1 cellular context compared by ENCODE assay signal in genomic region chr20:53940883-53941546, GRCh38.
A peak's percentile ranks its signal among the peaks of the same experiment; 100 is the strongest.
TF ChIP-seq lines count a peak whose summit lies in the region.

No MANE protein-coding gene starts in this region.

TF ChIP-seq in IMR-90, 13 proteins besides CTCF, POLR2A, EP300 and RAD21 (continued from another document):
- TF ChIP-seq MAFK (IDR thresholded peaks at IDR 0.05; ENCODE audit: low read depth, low read length) (peak; percentile 67), CHD1 (IDR thresholded peaks at IDR 0.05; ENCODE audit: low read depth, low read length) (no peak)
TF ChIP-seq in IMR-90: peak in this region for 3.
